29 cellular contexts compared by ENCODE assay signal in the genomic region with DNA sequence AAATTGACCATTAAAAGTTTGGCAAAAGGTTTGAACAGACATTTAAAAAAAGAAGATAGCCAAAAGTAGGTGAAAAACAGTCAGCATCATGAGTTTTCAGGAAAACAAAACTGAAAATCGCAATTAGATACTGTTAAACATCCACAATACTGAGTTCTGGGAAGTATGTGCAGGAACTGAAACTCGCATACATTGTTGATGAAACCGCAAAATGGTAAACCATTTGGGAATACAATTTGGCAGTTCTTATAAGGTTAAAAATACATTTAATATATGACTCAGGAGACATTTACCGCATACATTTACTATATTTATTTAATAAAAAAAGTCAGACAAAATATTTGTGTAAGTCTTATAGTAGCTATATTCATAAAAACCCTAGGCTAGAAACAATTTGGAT.
"Had no signal": no experiment of that assay in that cellular context is flagged by ENCODE, and none has a peak within 500 bp of the region (broad histone marks: within the 10 kb centered on the region; RNA-seq: fewer than 3 reads in every experiment).

No MANE protein-coding gene starts in this region.

- DNase-seq: activated CD4-positive, alpha-beta T cell treated with anti-CD3 and anti-CD28 coated beads for 36 hours; activated CD4-positive, CD25-positive, alpha-beta regulatory T cell; activated CD8-positive, alpha-beta memory T cell treated with anti-CD3 and anti-CD28 coated beads, Interleukin-2, amount 10 ng/mL, durations not matched to agents 7 days and 5 days; activated CD8-positive, alpha-beta T cell treated with anti-CD3 and anti-CD28 coated beads, Interleukin-2, amount 10 ng/mL, durations not matched to agents 7 days and 5 days; activated T-cell treated with anti-CD3 and anti-CD28 coated beads, Interleukin-2, amount 50 U/mL, for 48 hours; body of pancreas; dermis blood vessel endothelial cell; effector CD4-positive, alpha-beta T cell; esophagus squamous epithelium; glutamatergic neuron; islet precursor cell; left ventricle myocardium inferior; mesendoderm; pancreas; retina; small intestine; stimulated activated CD4-positive, alpha-beta T cell treated with anti-CD3 and anti-CD28 coated beads, Interleukin-4, amount 100 ng/mL, for 24 hours; trophoblast cell; uterus had no signal

- H3K9me3 Mint-ChIP-seq: activated T-helper 2 cell treated with anti-CD3 and anti-CD28 coated beads, Interferon-gamma antibody, Interleukin-2, Interleukin-4, amounts not matched to agents 10 μg/mL and 5 μg/mL and 100 μg/mL, durations not matched to agents 14 hours and 24 hours and 36 hours; nephron had no signal

- H3K27ac ChIP-seq: body of pancreas, epithelial cell of prostate, esophagus squamous epithelium, left ventricle myocardium inferior, pancreas, prostate gland, thoracic aorta, uterus had no signal

- H3K4me3 ChIP-seq: body of pancreas, esophagus squamous epithelium, left ventricle myocardium inferior, lung, pancreas, prostate gland, thoracic aorta, uterus had no signal

- H3K4me1 Mint-ChIP-seq: activated CD4-positive, alpha-beta T cell treated with anti-CD3 and anti-CD28 coated beads for 36 hours; activated CD8-positive, alpha-beta memory T cell treated with anti-CD3 and anti-CD28 coated beads, Interleukin-2, amount 10 ng/mL, durations not matched to agents 7 days and 5 days; nephron; stimulated activated effector memory CD8-positive, alpha-beta T cell treated with anti-CD3 and anti-CD28 coated beads, Interleukin-12 subunit alpha, Interleukin-12 subunit beta, amount 100 ng/mL, for 72 hours had no signal

- H3K36me3 ChIP-seq: esophagus squamous epithelium, left ventricle myocardium inferior, pancreas, prostate gland, thoracic aorta, uterus had no signal

- H3K27me3 Mint-ChIP-seq: activated CD4-positive, alpha-beta T cell treated with anti-CD3 and anti-CD28 coated beads for 36 hours; activated CD8-positive, alpha-beta memory T cell treated with anti-CD3 and anti-CD28 coated beads, Interleukin-2, amount 10 ng/mL, durations not matched to agents 7 days and 5 days; stimulated activated naive CD8-positive, alpha-beta T cell treated with anti-CD3 and anti-CD28 coated beads, Interleukin-15, Interleukin-2, amounts not matched to agents 100 ng/mL and 50 ng/mL, for 24 hours had no signal

- H3K4me1 ChIP-seq: body of pancreas, esophagus squamous epithelium, left ventricle myocardium inferior, pancreas, prostate gland, uterus had no signal

- H3K9me3 ChIP-seq: body of pancreas, esophagus squamous epithelium, left ventricle myocardium inferior, pancreas, prostate gland, thoracic aorta, uterus had no signal

- H3K4me3 Mint-ChIP-seq: activated CD4-positive, alpha-beta T cell treated with anti-CD3 and anti-CD28 coated beads for 36 hours; activated CD8-positive, alpha-beta memory T cell treated with anti-CD3 and anti-CD28 coated beads, Interleukin-2, amount 10 ng/mL, durations not matched to agents 7 days and 5 days; activated CD8-positive, alpha-beta T cell treated with anti-CD3 and anti-CD28 coated beads, Interleukin-2, amount 10 ng/mL, durations not matched to agents 7 days and 5 days; nephron; stimulated activated effector memory CD8-positive, alpha-beta T cell treated with anti-CD3 and anti-CD28 coated beads, Interleukin-12 subunit alpha, Interleukin-12 subunit beta, amount 100 ng/mL, for 72 hours; stimulated activated naive CD8-positive, alpha-beta T cell treated with anti-CD3 and anti-CD28 coated beads, Interleukin-15, Interleukin-2, amounts not matched to agents 100 ng/mL and 50 ng/mL, for 24 hours had no signal

- ATAC-seq: activated CD4-positive, alpha-beta T cell treated with anti-CD3 and anti-CD28 coated beads for 36 hours; activated CD8-positive, alpha-beta memory T cell treated with anti-CD3 and anti-CD28 coated beads, Interleukin-2, amount 10 ng/mL, durations not matched to agents 7 days and 5 days; activated CD8-positive, alpha-beta T cell treated with anti-CD3 and anti-CD28 coated beads, Interleukin-2, amount 10 ng/mL, durations not matched to agents 7 days and 5 days; activated naive CD4-positive, alpha-beta T cell treated with anti-CD3 and anti-CD28 coated beads, Interleukin-2, amount 50 U/mL, for 72 hours; body of pancreas; pancreas; sciatic nerve; stimulated activated effector memory CD8-positive, alpha-beta T cell treated with anti-CD3 and anti-CD28 coated beads, Interleukin-12 subunit alpha, Interleukin-12 subunit beta, amount 100 ng/mL, for 72 hours had no signal

- H3K27me3 ChIP-seq: body of pancreas, esophagus squamous epithelium, pancreas, uterus had no signal

- H3K36me3 Mint-ChIP-seq: activated CD8-positive, alpha-beta memory T cell treated with anti-CD3 and anti-CD28 coated beads, Interleukin-2, amount 10 ng/mL, durations not matched to agents 7 days and 5 days; activated naive CD4-positive, alpha-beta T cell treated with anti-CD3 and anti-CD28 coated beads, Interleukin-2, amount 50 U/mL, for 72 hours; stimulated activated effector memory CD8-positive, alpha-beta T cell treated with anti-CD3 and anti-CD28 coated beads, Interleukin-12 subunit alpha, Interleukin-12 subunit beta, amount 100 ng/mL, for 72 hours had no signal

- H3K27ac Mint-ChIP-seq: activated CD4-positive, alpha-beta T cell treated with anti-CD3 and anti-CD28 coated beads for 36 hours; activated CD8-positive, alpha-beta memory T cell treated with anti-CD3 and anti-CD28 coated beads, Interleukin-2, amount 10 ng/mL, durations not matched to agents 7 days and 5 days; activated CD8-positive, alpha-beta T cell treated with anti-CD3 and anti-CD28 coated beads, Interleukin-2, amount 10 ng/mL, durations not matched to agents 7 days and 5 days; activated naive CD4-positive, alpha-beta T cell treated with anti-CD3 and anti-CD28 coated beads, Interleukin-2, amount 50 U/mL, for 72 hours; activated T-helper 2 cell treated with anti-CD3 and anti-CD28 coated beads, Interferon-gamma antibody, Interleukin-2, Interleukin-4, amounts not matched to agents 10 μg/mL and 5 μg/mL and 100 μg/mL, durations not matched to agents 14 hours and 24 hours and 36 hours; nephron; stimulated activated effector memory CD8-positive, alpha-beta T cell treated with anti-CD3 and anti-CD28 coated beads, Interleukin-12 subunit alpha, Interleukin-12 subunit beta, amount 100 ng/mL, for 72 hours; stimulated activated naive CD8-positive, alpha-beta T cell treated with anti-CD3 and anti-CD28 coated beads, Interleukin-15, Interleukin-2, amounts not matched to agents 100 ng/mL and 50 ng/mL, for 24 hours had no signal
